ENCODE assay signal across 10 cellular contexts in genomic region chr1:85321237-85321964, GRCh38. TPM values are rescaled to one million over a fixed set of nuclear protein-coding genes. Genes with fewer than 3 reads are reported as not detected.
DNase-seq lines count a peak whose midpoint lies in the region; ATAC-seq and TF ChIP-seq lines count a peak whose summit lies in the region.
"Had no signal": no experiment of that assay in that cellular context is flagged by ENCODE, and none has a peak within 500 bp of the region (broad histone marks: within the 10 kb centered on the region; RNA-seq: fewer than 3 reads in every experiment).

No MANE protein-coding gene starts in this region.

- no peaks in the 10 kb centered on the region for H3K36me3 ChIP-seq in MM.1S (replicated peaks; ENCODE audit: insufficient read depth, low read length)

- H3K9me3 ChIP-seq in MM.1S (replicated peaks; ENCODE audit: insufficient read depth, low read length): no peaks in the 10 kb centered on the region

- H3K27me3 Mint-ChIP-seq in activated CD8-positive, alpha-beta memory T cell treated with anti-CD3 and anti-CD28 coated beads, Interleukin-2, amount 10 ng/mL, durations not matched to agents 7 days and 5 days: peaks cover 76% of the 10 kb centered on the region
- peaks cover 48% of the 10 kb centered on the region for H3K27me3 Mint-ChIP-seq in activated naive CD8-positive, alpha-beta T cell treated with anti-CD3 and anti-CD28 coated beads for 36 hours

- peak; percentile 51 for ATAC-seq in activated CD8-positive, alpha-beta memory T cell treated with anti-CD3 and anti-CD28 coated beads, Interleukin-2, amount 10 ng/mL, durations not matched to agents 7 days and 5 days
- ATAC-seq in HG03457 (IDR thresholded peaks at IDR 0.05; ENCODE audit: unreplicated experiment) (peak; percentile 75), HG02970 (IDR thresholded peaks at IDR 0.05; ENCODE audit: low FRiP score, unreplicated experiment) (no peak)

- H3K27ac Mint-ChIP-seq in activated CD8-positive, alpha-beta memory T cell treated with anti-CD3 and anti-CD28 coated beads, Interleukin-2, amount 10 ng/mL, durations not matched to agents 7 days and 5 days: no peak overlapping the region
- no peak overlapping the region for H3K27ac Mint-ChIP-seq in activated naive CD8-positive, alpha-beta T cell treated with anti-CD3 and anti-CD28 coated beads for 36 hours

- H3K27ac ChIP-seq in MM.1S (ENCODE audit: low read length): no peak overlapping the region

- no peak overlapping the region for H3K4me3 Mint-ChIP-seq in activated CD8-positive, alpha-beta memory T cell treated with anti-CD3 and anti-CD28 coated beads, Interleukin-2, amount 10 ng/mL, durations not matched to agents 7 days and 5 days
- no peak overlapping the region for H3K4me3 Mint-ChIP-seq in activated naive CD8-positive, alpha-beta T cell treated with anti-CD3 and anti-CD28 coated beads for 36 hours

- H4K20me1 ChIP-seq in MM.1S (ENCODE audit: insufficient read depth, low read length): no peaks in the 10 kb centered on the region

- peaks cover 9% of the 10 kb centered on the region for H3K4me1 Mint-ChIP-seq in activated CD8-positive, alpha-beta memory T cell treated with anti-CD3 and anti-CD28 coated beads, Interleukin-2, amount 10 ng/mL, durations not matched to agents 7 days and 5 days
- H3K4me1 Mint-ChIP-seq in activated naive CD8-positive, alpha-beta T cell treated with anti-CD3 and anti-CD28 coated beads for 36 hours: peaks cover 6% of the 10 kb centered on the region

- H3K9me3 Mint-ChIP-seq in activated CD8-positive, alpha-beta memory T cell treated with anti-CD3 and anti-CD28 coated beads, Interleukin-2, amount 10 ng/mL, durations not matched to agents 7 days and 5 days (ENCODE audit: low read depth): no peaks in the 10 kb centered on the region
- H3K9me3 Mint-ChIP-seq in activated naive CD8-positive, alpha-beta T cell treated with anti-CD3 and anti-CD28 coated beads for 36 hours: no peaks in the 10 kb centered on the region

- no peak overlapping the region for H3K4me3 ChIP-seq in MM.1S (ENCODE audit: low read length)

- CTCF ChIA-PET in activated CD8-positive, alpha-beta memory T cell treated with anti-CD3 and anti-CD28 coated beads, Interleukin-2, amount 10 ng/mL, durations not matched to agents 7 days and 5 days (lab: Charles Lee): interaction anchor here (0.6 kb wide), 1 partner anchor 1356 kb away, joined by 4 read pairs; no protein-coding TSS in a partner anchor

- no peaks in the 10 kb centered on the region for H3K36me3 Mint-ChIP-seq in activated CD8-positive, alpha-beta memory T cell treated with anti-CD3 and anti-CD28 coated beads, Interleukin-2, amount 10 ng/mL, durations not matched to agents 7 days and 5 days
- H3K36me3 Mint-ChIP-seq in activated naive CD8-positive, alpha-beta T cell treated with anti-CD3 and anti-CD28 coated beads for 36 hours: no peaks in the 10 kb centered on the region

- no peak overlapping the region for H3K9ac ChIP-seq in MM.1S (ENCODE audit: low read length)

- no peaks in the 10 kb centered on the region for H3F3A ChIP-seq in MM.1S (ENCODE audit: insufficient read depth, low read length)

- H2AFZ ChIP-seq in MM.1S (ENCODE audit: low read length): no peak overlapping the region

- H3K4me1 ChIP-seq in MM.1S (ENCODE audit: low read length): no peaks in the 10 kb centered on the region

- no peaks in the 10 kb centered on the region for H3K9me2 ChIP-seq in MM.1S (replicated peaks; ENCODE audit: insufficient read depth, low read length)

- DNase-seq in activated CD8-positive, alpha-beta memory T cell treated with anti-CD3 and anti-CD28 coated beads, Interleukin-2, amount 10 ng/mL, durations not matched to agents 7 days and 5 days: peak; percentile 68
- no peak for DNase-seq in activated CD8-positive, alpha-beta memory T cell treated with anti-CD3 and anti-CD28 coated beads, Interleukin-2, amount 50 U/mL, for 4 hours
- DNase-seq in activated naive CD8-positive, alpha-beta T cell treated with anti-CD3 and anti-CD28 coated beads for 36 hours: peak; percentile 28
- peak; percentile 27 to 30 for DNase-seq in stimulated activated CD8-positive, alpha-beta memory T cell treated with anti-CD3 and anti-CD28 coated beads, Interleukin-15, amount 100 ng/mL, for 48 hours (ENCODE audit: low read depth in 2 of 2)
- DNase-seq in MM.1S: no peak
- DNase-seq in NCI-H1436 (lab: John Stamatoyannopoulos, UW): no peak
- DNase-seq: glutamatergic neuron, NCI-H446 had no signal

- H3K79me2 ChIP-seq in MM.1S (ENCODE audit: low read length): no peaks in the 10 kb centered on the region

- no peak for TF ChIP-seq CTCF in MM.1S (IDR thresholded peaks at IDR 0.05; ENCODE audit: low read length)

- H3K27me3 ChIP-seq in MM.1S (replicated peaks; ENCODE audit: insufficient read depth, low read length): no peaks in the 10 kb centered on the region

- H3K4me2 ChIP-seq in MM.1S (ENCODE audit: low read depth, low read length): no peak overlapping the region

RNA-seq across cellular contexts. Expression of gene BCL10, which starts 45.0 kb away (rescaled TPM):
- total RNA-seq in activated CD8-positive, alpha-beta memory T cell treated with anti-CD3 and anti-CD28 coated beads, Interleukin-2, amount 10 ng/mL, durations not matched to agents 7 days and 5 days: 10 to 100 TPM; 23.9 to 26.9 TPM
- 10 to 100 TPM; 27.5 to 29.0 TPM for total RNA-seq in activated naive CD8-positive, alpha-beta T cell treated with anti-CD3 and anti-CD28 coated beads for 36 hours

Comparison
In these comparisons a context has a peak if more than half of its experiments do, and no peak if none do; other contexts are left out.
1. DNase-seq: peak in activated CD8-positive, alpha-beta memory T cell treated with anti-CD3 and anti-CD28 coated beads, Interleukin-2, amount 10 ng/mL, durations not matched to agents 7 days and 5 days (single experiment), activated naive CD8-positive, alpha-beta T cell treated with anti-CD3 and anti-CD28 coated beads for 36 hours (single experiment) and stimulated activated CD8-positive, alpha-beta memory T cell treated with anti-CD3 and anti-CD28 coated beads, Interleukin-15, amount 100 ng/mL, for 48 hours (2 of 2); none in activated CD8-positive, alpha-beta memory T cell treated with anti-CD3 and anti-CD28 coated beads, Interleukin-2, amount 50 U/mL, for 4 hours (single experiment), MM.1S (single experiment) and NCI-H1436 (single experiment).